In the genomic region with DNA sequence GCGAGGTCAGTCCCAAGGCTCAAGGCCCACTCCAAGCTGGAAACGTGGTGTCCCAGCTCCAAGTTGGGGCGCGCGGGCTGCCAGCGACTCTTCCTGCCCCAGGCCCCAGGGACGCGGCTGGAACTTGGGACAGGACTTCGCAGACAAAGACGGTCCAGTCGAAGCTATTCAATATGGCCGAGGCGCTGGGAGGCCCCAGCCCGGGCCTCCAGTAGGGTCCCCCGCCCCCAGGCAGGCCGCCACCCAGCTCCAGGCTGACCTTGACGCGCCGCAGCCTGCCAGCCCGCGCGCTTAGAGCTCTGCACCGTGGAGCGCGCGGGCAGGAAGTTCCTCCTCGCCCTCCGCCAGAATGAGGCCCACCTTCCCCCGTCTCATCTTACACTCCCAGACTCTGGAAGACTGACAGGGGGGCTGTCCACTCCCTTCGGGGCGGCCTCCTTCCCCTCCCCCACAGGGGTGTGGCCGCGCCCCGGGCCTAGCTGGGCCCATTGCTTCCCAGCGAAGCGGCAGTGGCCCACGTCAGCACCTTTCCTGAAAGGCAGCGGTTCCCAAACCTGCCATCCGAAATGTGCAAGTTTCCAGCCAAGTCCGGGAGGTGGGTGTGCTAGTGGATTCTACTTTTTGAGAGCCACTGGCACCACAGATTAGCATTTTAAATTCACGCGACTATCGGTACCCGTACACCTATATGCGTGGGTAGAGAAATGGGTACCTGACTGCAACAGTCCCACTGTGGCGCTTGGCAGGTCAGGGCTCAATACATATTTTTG, we compare ENCODE assay signal across 1 cellular context.
TF ChIP-seq lines count a peak whose summit lies in the region.

A gene with protein sequence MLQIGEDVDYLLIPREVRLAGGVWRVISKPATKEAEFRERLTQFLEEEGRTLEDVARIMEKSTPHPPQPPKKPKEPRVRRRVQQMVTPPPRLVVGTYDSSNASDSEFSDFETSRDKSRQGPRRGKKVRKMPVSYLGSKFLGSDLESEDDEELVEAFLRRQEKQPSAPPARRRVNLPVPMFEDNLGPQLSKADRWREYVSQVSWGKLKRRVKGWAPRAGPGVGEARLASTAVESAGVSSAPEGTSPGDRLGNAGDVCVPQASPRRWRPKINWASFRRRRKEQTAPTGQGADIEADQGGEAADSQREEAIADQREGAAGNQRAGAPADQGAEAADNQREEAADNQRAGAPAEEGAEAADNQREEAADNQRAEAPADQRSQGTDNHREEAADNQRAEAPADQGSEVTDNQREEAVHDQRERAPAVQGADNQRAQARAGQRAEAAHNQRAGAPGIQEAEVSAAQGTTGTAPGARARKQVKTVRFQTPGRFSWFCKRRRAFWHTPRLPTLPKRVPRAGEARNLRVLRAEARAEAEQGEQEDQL (minus strand): TSS at position 303 of the 770 bp plus-strand sequence. CDS start 754 bp downstream, outside the sequence.

TF ChIP-seq in GM23338, 12 proteins besides CTCF, POLR2A, EP300 and RAD21 (continued from another document):
- TF ChIP-seq REST (IDR thresholded peaks at IDR 0.05; ENCODE audit: unreplicated experiment) (no peak), ZNF114 (CRISPR knock-in tag; IDR thresholded peaks at IDR 0.05) (no peak), CREB1 (CRISPR knock-in tag; IDR thresholded peaks at IDR 0.05; ENCODE audit: low read depth) (peak; percentile 73), JUNB (IDR thresholded peaks at IDR 0.05; ENCODE audit: unreplicated experiment) (no peak), POLR2AphosphoS5 (IDR thresholded peaks at IDR 0.05; ENCODE audit: low read depth) (peak; percentile 95), ZNF331 (CRISPR knock-in tag; IDR thresholded peaks at IDR 0.05; ENCODE audit: low read depth) (no peak), STAT1 (IDR thresholded peaks at IDR 0.05; ENCODE audit: unreplicated experiment) (no peak), ETS1 (IDR thresholded peaks at IDR 0.05) (peak; percentile 58; the same call in 1 of the 2 replicates), EZH2phosphoT487 (IDR thresholded peaks at IDR 0.05; ENCODE audit: unreplicated experiment) (no peak), NANOG (IDR thresholded peaks at IDR 0.05; ENCODE audit: borderline replicate concordance) (no peak)
